Comparison of ENCODE assay signal across 38 cellular contexts in the genomic region with DNA sequence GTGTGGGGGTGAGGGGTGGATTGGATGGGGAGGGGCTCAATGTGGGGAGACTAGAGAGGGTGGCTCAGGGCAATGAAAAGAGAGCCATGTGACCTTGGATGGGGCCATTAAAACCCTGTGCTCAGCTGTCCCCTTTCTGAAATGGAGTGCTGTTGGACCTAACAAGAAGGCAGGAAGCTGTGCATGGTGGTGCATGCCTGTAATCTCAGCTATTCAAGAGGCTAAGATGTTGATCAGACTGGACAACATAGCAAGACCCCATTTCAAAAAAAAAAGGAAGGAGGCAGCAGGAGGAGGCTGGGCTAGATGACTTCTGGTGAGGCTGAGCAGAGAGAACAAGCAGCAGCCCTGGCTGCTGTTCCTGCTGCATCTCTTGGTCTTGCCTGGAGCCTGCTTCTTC. TPM values are rescaled to one million over a fixed set of nuclear protein-coding genes. Genes with fewer than 3 reads are reported as not detected.
"Had no signal": no experiment of that assay in that cellular context is flagged by ENCODE, and none has a peak within 500 bp of the region (broad histone marks: within the 10 kb centered on the region; RNA-seq: fewer than 3 reads in every experiment).

No MANE protein-coding gene starts in this region.

- H3K36me3 Mint-ChIP-seq: activated CD4-positive, alpha-beta memory T cell treated with anti-CD3 and anti-CD28 coated beads for 36 hours; activated naive CD4-positive, alpha-beta T cell treated with anti-CD3 and anti-CD28 coated beads, Interleukin-2, amount 10 ng/mL, durations not matched to agents 7 days and 5 days; activated naive CD4-positive, alpha-beta T cell treated with anti-CD3 and anti-CD28 coated beads, Interleukin-2, amount 50 U/mL, for 24 hours; activated naive CD8-positive, alpha-beta T cell; activated naive CD8-positive, alpha-beta T cell treated with anti-CD3 and anti-CD28 coated beads, Interleukin-2, amount 10 ng/mL, durations not matched to agents 7 days and 5 days; brain had no signal

- FAIRE-seq: bronchial epithelial cell, TTC549 had no signal

- H3K4me1 ChIP-seq: ascending aorta had no signal

- H3K36me3 ChIP-seq: ascending aorta, cardiac muscle cell, WERI-Rb-1 had no signal

- H3K9me3 ChIP-seq: ascending aorta had no signal

- H3K4me3 Mint-ChIP-seq: activated B cell treated with CpG ODN at 0.5 μM for 24 hours; activated CD4-positive, alpha-beta memory T cell treated with anti-CD3 and anti-CD28 coated beads for 36 hours; activated CD4-positive, alpha-beta T cell treated with anti-CD3 and anti-CD28 coated beads, Interleukin-2, amount 10 ng/mL, durations not matched to agents 24 days and 14 days; activated CD8-positive, alpha-beta T cell treated with anti-CD3 and anti-CD28 coated beads for 36 hours; activated naive CD4-positive, alpha-beta T cell treated with anti-CD3 and anti-CD28 coated beads, Interleukin-2, amount 10 ng/mL, durations not matched to agents 7 days and 5 days; activated naive CD4-positive, alpha-beta T cell treated with anti-CD3 and anti-CD28 coated beads, Interleukin-2, amount 50 U/mL, for 24 hours; activated naive CD8-positive, alpha-beta T cell; activated naive CD8-positive, alpha-beta T cell treated with anti-CD3 and anti-CD28 coated beads, Interleukin-2, amount 10 ng/mL, durations not matched to agents 7 days and 5 days; activated naive CD8-positive, alpha-beta T cell treated with anti-CD3 and anti-CD28 coated beads, Interleukin-2, amount 50 U/mL, for 24 hours; activated T-cell treated with anti-CD3 and anti-CD28 coated beads, Interleukin-2, amount 50 U/mL, for 4 hours; brain; central memory CD8-positive, alpha-beta T cell; T-helper 1 cell treated with Interleukin-12 subunit alpha and Interleukin-12 subunit beta and Interleukin-4 antibody, amounts not matched to agents 30 μg/mL and 1 μg/mL, for 36 hours; T-helper 2 cell treated with Interferon-gamma antibody and Interleukin-4, amounts not matched to agents 5 μg/mL and 100 μg/mL, for 36 hours had no signal

- DNase-seq: activated B cell treated with CpG ODN at 0.5 μM for 24 hours; activated CD4-positive, alpha-beta memory T cell treated with anti-CD3 and anti-CD28 coated beads for 36 hours; activated CD4-positive, alpha-beta T cell treated with anti-CD3 and anti-CD28 coated beads for 4 hours; activated CD4-positive, alpha-beta T cell treated with anti-CD3 and anti-CD28 coated beads, Interleukin-2, amount 10 ng/mL, durations not matched to agents 24 days and 14 days; activated CD4-positive, alpha-beta T cell treated with anti-CD3 and anti-CD28 coated beads, Interleukin-2, amount 50 U/mL, for 1 hour; activated CD4-positive, alpha-beta T cell treated with anti-CD3 and anti-CD28 coated beads, Interleukin-2, amount 50 U/mL, for 4 hours; activated CD4-positive, CD25-positive, alpha-beta regulatory T cell treated with anti-CD3 and anti-CD28 coated beads, Interleukin-2, amount 50 U/mL, for 72 hours; activated CD8-positive, alpha-beta memory T cell treated with anti-CD3 and anti-CD28 coated beads, Interleukin-2, amount 50 U/mL, for 4 hours; activated CD8-positive, alpha-beta T cell treated with anti-CD3 and anti-CD28 coated beads for 36 hours; activated effector memory CD4-positive, alpha-beta T cell treated with Interleukin-2 at 50 U/mL for 16 hours; activated gamma-delta T cell; activated naive CD4-positive, alpha-beta T cell treated with anti-CD3 and anti-CD28 coated beads, Interleukin-2, amount 10 ng/mL, durations not matched to agents 7 days and 5 days; activated naive CD4-positive, alpha-beta T cell treated with Interleukin-2 at 50 U/mL for 16 hours; activated naive CD8-positive, alpha-beta T cell treated with anti-CD3 and anti-CD28 coated beads, Interleukin-2, amount 10 ng/mL, durations not matched to agents 7 days and 5 days; activated naive CD8-positive, alpha-beta T cell treated with anti-CD3 and anti-CD28 coated beads, Interleukin-2, amount 50 U/mL, for 24 hours; activated T-cell treated with anti-CD3 and anti-CD28 coated beads for 4 hours; activated T-cell treated with anti-CD3 and anti-CD28 coated beads, Interleukin-2, amount 50 U/mL, for 1 hour; activated T-cell treated with anti-CD3 and anti-CD28 coated beads, Interleukin-2, amount 50 U/mL, for 4 hours; amygdala; anterior cingulate cortex; caudate nucleus; cerebellar nuclear complex; T-helper 1 cell; T-helper 2 cell; T-helper 9 cell; WERI-Rb-1 had no signal

- H3K27ac Mint-ChIP-seq: activated B cell treated with CpG ODN at 0.5 μM for 24 hours; activated CD4-positive, alpha-beta memory T cell treated with anti-CD3 and anti-CD28 coated beads for 36 hours; activated CD4-positive, alpha-beta T cell treated with anti-CD3 and anti-CD28 coated beads, Interleukin-2, amount 10 ng/mL, durations not matched to agents 24 days and 14 days; activated CD8-positive, alpha-beta T cell treated with anti-CD3 and anti-CD28 coated beads for 36 hours; activated naive CD4-positive, alpha-beta T cell treated with anti-CD3 and anti-CD28 coated beads, Interleukin-2, amount 10 ng/mL, durations not matched to agents 7 days and 5 days; activated naive CD8-positive, alpha-beta T cell; activated naive CD8-positive, alpha-beta T cell treated with anti-CD3 and anti-CD28 coated beads, Interleukin-2, amount 10 ng/mL, durations not matched to agents 7 days and 5 days; activated naive CD8-positive, alpha-beta T cell treated with anti-CD3 and anti-CD28 coated beads, Interleukin-2, amount 50 U/mL, for 24 hours; activated T-helper 2 cell treated with anti-CD3 and anti-CD28 coated beads, Interferon-gamma antibody, Interleukin-2, Interleukin-4, amounts not matched to agents 10 μg/mL and 5 μg/mL and 100 μg/mL, durations not matched to agents 14 hours and 24 hours and 36 hours; brain; T-helper 1 cell treated with Interleukin-12 subunit alpha and Interleukin-12 subunit beta and Interleukin-4 antibody, amounts not matched to agents 30 μg/mL and 1 μg/mL, for 36 hours; T-helper 2 cell treated with Interferon-gamma antibody and Interleukin-4, amounts not matched to agents 5 μg/mL and 100 μg/mL, for 36 hours had no signal

- H3K27ac ChIP-seq: ascending aorta, cardiac muscle cell, WERI-Rb-1 had no signal

- H3K27me3 ChIP-seq: ascending aorta, cardiac muscle cell had no signal

- H3K4me3 ChIP-seq: ascending aorta, cardiac muscle cell had no signal

- ATAC-seq: activated CD8-positive, alpha-beta T cell treated with anti-CD3 and anti-CD28 coated beads for 36 hours; activated naive CD8-positive, alpha-beta T cell treated with anti-CD3 and anti-CD28 coated beads, Interleukin-2, amount 50 U/mL, for 24 hours; activated T-cell treated with anti-CD3 and anti-CD28 coated beads, Interleukin-2, amount 50 U/mL, for 4 hours had no signal

- H3K4me1 Mint-ChIP-seq: activated B cell treated with CpG ODN at 0.5 μM for 24 hours; activated naive CD4-positive, alpha-beta T cell treated with anti-CD3 and anti-CD28 coated beads, Interleukin-2, amount 10 ng/mL, durations not matched to agents 7 days and 5 days; activated naive CD4-positive, alpha-beta T cell treated with anti-CD3 and anti-CD28 coated beads, Interleukin-2, amount 50 U/mL, for 24 hours; activated naive CD8-positive, alpha-beta T cell treated with anti-CD3 and anti-CD28 coated beads, Interleukin-2, amount 50 U/mL, for 24 hours; central memory CD8-positive, alpha-beta T cell had no signal

- H3K9me3 Mint-ChIP-seq: activated B cell treated with CpG ODN at 0.5 μM for 24 hours; activated CD4-positive, alpha-beta memory T cell treated with anti-CD3 and anti-CD28 coated beads for 36 hours; activated CD4-positive, alpha-beta T cell treated with anti-CD3 and anti-CD28 coated beads, Interleukin-2, amount 10 ng/mL, durations not matched to agents 24 days and 14 days; activated CD8-positive, alpha-beta T cell treated with anti-CD3 and anti-CD28 coated beads for 36 hours; activated naive CD4-positive, alpha-beta T cell treated with anti-CD3 and anti-CD28 coated beads, Interleukin-2, amount 10 ng/mL, durations not matched to agents 7 days and 5 days; activated naive CD4-positive, alpha-beta T cell treated with anti-CD3 and anti-CD28 coated beads, Interleukin-2, amount 50 U/mL, for 24 hours; activated naive CD8-positive, alpha-beta T cell treated with anti-CD3 and anti-CD28 coated beads, Interleukin-2, amount 10 ng/mL, durations not matched to agents 7 days and 5 days; activated naive CD8-positive, alpha-beta T cell treated with anti-CD3 and anti-CD28 coated beads, Interleukin-2, amount 50 U/mL, for 24 hours; activated T-cell treated with anti-CD3 and anti-CD28 coated beads, Interleukin-2, amount 50 U/mL, for 4 hours; activated T-helper 2 cell treated with anti-CD3 and anti-CD28 coated beads, Interferon-gamma antibody, Interleukin-2, Interleukin-4, amounts not matched to agents 10 μg/mL and 5 μg/mL and 100 μg/mL, durations not matched to agents 14 hours and 24 hours and 36 hours; brain; central memory CD8-positive, alpha-beta T cell; T-helper 1 cell treated with Interleukin-12 subunit alpha and Interleukin-12 subunit beta and Interleukin-4 antibody, amounts not matched to agents 30 μg/mL and 1 μg/mL, for 36 hours; T-helper 2 cell treated with Interferon-gamma antibody and Interleukin-4, amounts not matched to agents 5 μg/mL and 100 μg/mL, for 36 hours had no signal

RNA-seq across cellular contexts. Expression of gene OPRD1, which starts 7.0 kb away (rescaled TPM):
- total RNA-seq: activated B cell treated with CpG ODN at 0.5 μM for 24 hours; activated CD4-positive, alpha-beta memory T cell treated with anti-CD3 and anti-CD28 coated beads for 36 hours; activated CD8-positive, alpha-beta memory T cell treated with anti-CD3 and anti-CD28 coated beads for 36 hours; activated naive CD8-positive, alpha-beta T cell treated with anti-CD3 and anti-CD28 coated beads, Interleukin-2, amount 10 ng/mL, durations not matched to agents 7 days and 5 days; activated T-cell treated with anti-CD3 and anti-CD28 coated beads, Interleukin-2, amount 50 U/mL, for 4 hours; activated T-helper 2 cell treated with anti-CD3 and anti-CD28 coated beads, Interferon-gamma antibody, Interleukin-2, Interleukin-4, amounts not matched to agents 10 μg/mL and 5 μg/mL and 100 μg/mL, durations not matched to agents 14 hours and 24 hours and 36 hours; ascending aorta had no signal
